ENCODE assay signal across 13 cellular contexts in the genomic region with DNA sequence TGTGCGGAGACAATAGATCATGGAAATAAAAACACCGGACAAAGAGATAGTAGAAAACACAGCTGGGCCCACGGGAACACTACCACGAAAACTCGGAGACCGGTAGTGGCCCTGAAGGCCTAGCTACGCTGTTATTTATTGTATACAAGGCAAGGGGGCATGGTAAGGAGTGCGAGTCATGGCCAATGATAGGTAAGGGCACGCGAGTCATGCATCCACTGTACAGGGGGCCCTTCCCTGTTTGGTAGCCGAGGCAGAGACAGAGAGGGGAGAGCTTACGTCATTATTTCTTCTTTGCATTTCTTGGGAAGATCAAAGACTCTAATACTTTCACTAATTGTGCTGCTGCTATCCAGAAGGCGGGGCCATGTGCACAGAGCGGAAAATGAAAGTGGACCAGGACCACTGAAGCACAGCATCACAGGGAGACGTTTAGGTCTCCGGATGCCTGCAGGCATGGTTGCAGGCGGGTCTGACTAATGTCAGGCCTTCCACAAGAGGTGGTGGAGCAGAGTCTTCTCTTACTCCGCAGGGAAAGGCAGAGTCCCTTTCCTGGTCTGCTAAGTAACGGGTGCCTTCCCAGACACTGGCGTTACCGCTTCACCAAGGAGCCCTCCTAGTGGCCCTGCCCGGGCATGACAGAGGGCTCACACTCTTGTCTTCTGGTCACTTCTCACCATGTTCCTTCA.
A peak's percentile ranks its signal among the peaks of the same experiment; 100 is the strongest.
DNase-seq lines count a peak whose midpoint lies in the region; ATAC-seq, FAIRE-seq and TF ChIP-seq lines count a peak whose summit lies in the region.
"Had no signal": no experiment of that assay in that cellular context is flagged by ENCODE, and none has a peak within 500 bp of the region (broad histone marks: within the 10 kb centered on the region; RNA-seq: fewer than 3 reads in every experiment).

No MANE protein-coding gene starts in this region.

- no peaks in the 10 kb centered on the region for H3K79me2 ChIP-seq in HepG2 (ENCODE audit: insufficient read depth, low read length)

- peak overlapping the region; percentile 71 for H2AFZ ChIP-seq in HepG2 (ENCODE audit: low read length)

- peaks cover 0 to 3% of the 10 kb centered on the region in 2 experiments; a peak in 1 of 5 replicates for H3K36me3 ChIP-seq in HepG2 (replicated peaks in 1 of 2; ENCODE audit: control insufficient read depth in 1 of 2, insufficient read depth in 2 of 2, low read length in 2 of 2)
- no peaks in the 10 kb centered on the region for H3K36me3 ChIP-seq in right lobe of liver
- H3K36me3 ChIP-seq in kidney epithelial cell (ENCODE audit: control insufficient read depth, insufficient read depth, low read length), result no peaks in the 10 kb centered on the region

- CTCF ChIA-PET in HepG2 (lab: Yijun Ruan, JAX; ENCODE audit: low intra/inter-chr PET ratio, low total read pairs), result interaction anchor here (1.4 kb wide), 1 partner anchor 9 kb away, joined by 3 read pairs; no protein-coding TSS in a partner anchor

- POLR2A ChIA-PET in HepG2 (lab: Yijun Ruan, JAX), result interaction anchor here (0.6 to 1.4 kb wide), 4 partner anchors 10 to 45 kb away, joined by 3 to 9 read pairs (median 5); no protein-coding TSS in a partner anchor

- no peaks in the 10 kb centered on the region for H4K20me1 ChIP-seq in HepG2 (ENCODE audit: insufficient read depth, low read length)

- TF ChIP-seq RAD21 in HepG2 (CRISPR knock-in tag; IDR thresholded peaks at IDR 0.05), result no peak

- TF ChIP-seq CTCF in HepG2 (CRISPR knock-in tag; IDR thresholded peaks at IDR 0.05) (peak; percentile 56), right lobe of liver (IDR thresholded peaks at IDR 0.05) (no peak), kidney epithelial cell (IDR thresholded peaks at IDR 0.05; ENCODE audit: insufficient read depth, low read length, poor library complexity, severe bottlenecking) (peak; percentile 49)

- H3K4me2 ChIP-seq in HepG2 (ENCODE audit: low read depth, low read length), result peak overlapping the region; percentile 92

- H3K4me3 ChIP-seq in HepG2 (replicated peaks in 1 of 3; ENCODE audit: insufficient read depth in 1 of 3, low read depth in 2 of 3, low read length in 3 of 3) (peak overlapping the region; percentile 51 to 69 (median 59)), right lobe of liver (no peak overlapping the region), kidney epithelial cell (ENCODE audit: low read depth, low read length) (no peak overlapping the region)

- no peak for DNase-seq in HepG2 (ENCODE audit: low spot score)
- DNase-seq in right lobe of liver, result no peak
- peak; percentile 35 for DNase-seq in T1000 (lab: John Stamatoyannopoulos, UW)
- DNase-seq in kidney epithelial cell (ENCODE audit: low read depth), result peak; percentile 43
- no peak for DNase-seq in COLO829 (ENCODE audit: low spot score)
- no peak for DNase-seq in erythroblast (lab: John Stamatoyannopoulos, UW)
- DNase-seq in frontal cortex (ENCODE audit: low spot score in 2 of 2), result no peak
- DNase-seq: aorta; C1 segment of cervical spinal cord; NCI-H526 treated with DMSO at 0.1 percent for 48 hours; stimulated activated naive CD8-positive, alpha-beta T cell treated with anti-CD3 and anti-CD28 coated beads, Interleukin-15, amount 100 ng/mL, for 72 hours; T-cell had no signal

- no peak for TF ChIP-seq EP300 in HepG2 (IDR thresholded peaks at IDR 0.05; ENCODE audit: low read depth in 2 of 2, low read length in 2 of 2)
- TF ChIP-seq EP300 in HepG2 (CRISPR knock-in tag; IDR thresholded peaks at IDR 0.05; ENCODE audit: borderline replicate concordance), result no peak

- H3K27ac ChIP-seq in HepG2 (ENCODE audit: extremely low read length, insufficient read depth, low read length), result no peak overlapping the region
- H3K27ac ChIP-seq in right lobe of liver, result no peak overlapping the region

- H3K9me3 ChIP-seq in HepG2 (ENCODE audit: low read length) (peaks cover 11% of the 10 kb centered on the region), right lobe of liver (no peaks in the 10 kb centered on the region)

- 22% methylated on average over 22 of the region's 22 CpGs for WGBS in HepG2 (ENCODE audit: low lambda C conversion rate)
- 78% methylated on average over 19 of the region's 22 CpGs for WGBS in right lobe of liver (ENCODE audit: insufficient coverage, low coverage, low lambda C conversion rate, missing lambda C conversion rate)

- FAIRE-seq in HepG2 (lab: Jason Lieb, UNC) (no peak), frontal cortex (lab: Jason Lieb, UNC) (no peak)

- TF ChIP-seq POLR2A in HepG2 (IDR thresholded peaks at IDR 0.05; ENCODE audit: insufficient read depth in 1 of 2, low read depth in 2 of 2, low read length in 2 of 2) (no peak), right lobe of liver (IDR thresholded peaks at IDR 0.05) (no peak), erythroblast (IDR thresholded peaks at IDR 0.05; ENCODE audit: low read length) (no peak)

- peaks cover 25% of the 10 kb centered on the region for H3K4me1 ChIP-seq in HepG2 (ENCODE audit: insufficient read depth, low read length)
- H3K4me1 ChIP-seq in right lobe of liver, result no peaks in the 10 kb centered on the region

- H3K27me3 ChIP-seq in HepG2 (ENCODE audit: control insufficient read depth in 1 of 2, insufficient read depth in 2 of 2, low read length in 2 of 2) (no peaks in the 10 kb centered on the region), right lobe of liver (no peaks in the 10 kb centered on the region), kidney epithelial cell (ENCODE audit: control insufficient read depth, insufficient read depth, low read length) (no peaks in the 10 kb centered on the region)

- intact Hi-C loops in HepG2 (cut with micrococcal nuclease; ENCODE audit: unreplicated experiment) (no loop called here), right lobe of liver (cut with DNase I) (no loop called here)

- BruUV-seq in HepG2 (replicated peaks; lab: Mats Ljungman, UMichigan), result no TSS peak

- in situ Hi-C loops in HepG2 (cut with HindIII; ENCODE audit: extremely low pct_ligation_motif_present, low pct_unique_long_range_greater_than_20kb), result no loop called here

- peak overlapping the region; percentile 54 for H3K9ac ChIP-seq in HepG2 (ENCODE audit: insufficient read depth, low read depth, low read length)

- ATAC-seq in HepG2, result peak; percentile 84
- no peak for ATAC-seq in right lobe of liver
- no peak for ATAC-seq in GM21717 (IDR thresholded peaks at IDR 0.05; ENCODE audit: unreplicated experiment)
- ATAC-seq: stimulated activated naive CD8-positive, alpha-beta T cell treated with anti-CD3 and anti-CD28 coated beads, Interleukin-15, amount 100 ng/mL, for 72 hours; T-cell had no signal

TF ChIP-seq in HepG2, 621 proteins besides CTCF, POLR2A, EP300 and RAD21 (continues in another document):
- 0 out of 2 replicates have a peak, but pooled peaks have one; percentile 53 for TF ChIP-seq KAT7 (CRISPR knock-in tag; IDR thresholded peaks at IDR 0.05; ENCODE audit: borderline replicate concordance)
- TF ChIP-seq, protein P1, sequence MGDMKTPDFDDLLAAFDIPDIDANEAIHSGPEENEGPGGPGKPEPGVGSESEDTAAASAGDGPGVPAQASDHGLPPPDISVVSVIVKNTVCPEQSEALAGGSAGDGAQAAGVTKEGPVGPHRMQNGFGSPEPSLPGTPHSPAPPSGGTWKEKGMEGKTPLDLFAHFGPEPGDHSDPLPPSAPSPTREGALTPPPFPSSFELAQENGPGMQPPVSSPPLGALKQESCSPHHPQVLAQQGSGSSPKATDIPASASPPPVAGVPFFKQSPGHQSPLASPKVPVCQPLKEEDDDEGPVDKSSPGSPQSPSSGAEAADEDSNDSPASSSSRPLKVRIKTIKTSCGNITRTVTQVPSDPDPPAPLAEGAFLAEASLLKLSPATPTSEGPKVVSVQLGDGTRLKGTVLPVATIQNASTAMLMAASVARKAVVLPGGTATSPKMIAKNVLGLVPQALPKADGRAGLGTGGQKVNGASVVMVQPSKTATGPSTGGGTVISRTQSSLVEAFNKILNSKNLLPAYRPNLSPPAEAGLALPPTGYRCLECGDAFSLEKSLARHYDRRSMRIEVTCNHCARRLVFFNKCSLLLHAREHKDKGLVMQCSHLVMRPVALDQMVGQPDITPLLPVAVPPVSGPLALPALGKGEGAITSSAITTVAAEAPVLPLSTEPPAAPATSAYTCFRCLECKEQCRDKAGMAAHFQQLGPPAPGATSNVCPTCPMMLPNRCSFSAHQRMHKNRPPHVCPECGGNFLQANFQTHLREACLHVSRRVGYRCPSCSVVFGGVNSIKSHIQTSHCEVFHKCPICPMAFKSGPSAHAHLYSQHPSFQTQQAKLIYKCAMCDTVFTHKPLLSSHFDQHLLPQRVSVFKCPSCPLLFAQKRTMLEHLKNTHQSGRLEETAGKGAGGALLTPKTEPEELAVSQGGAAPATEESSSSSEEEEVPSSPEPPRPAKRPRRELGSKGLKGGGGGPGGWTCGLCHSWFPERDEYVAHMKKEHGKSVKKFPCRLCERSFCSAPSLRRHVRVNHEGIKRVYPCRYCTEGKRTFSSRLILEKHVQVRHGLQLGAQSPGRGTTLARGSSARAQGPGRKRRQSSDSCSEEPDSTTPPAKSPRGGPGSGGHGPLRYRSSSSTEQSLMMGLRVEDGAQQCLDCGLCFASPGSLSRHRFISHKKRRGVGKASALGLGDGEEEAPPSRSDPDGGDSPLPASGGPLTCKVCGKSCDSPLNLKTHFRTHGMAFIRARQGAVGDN (CRISPR knock-in tag; IDR thresholded peaks at IDR 0.05), result peak; percentile 61
- TF ChIP-seq HOXD1 (CRISPR knock-in tag; IDR thresholded peaks at IDR 0.05), result no peak
- TF ChIP-seq ZKSCAN1 (IDR thresholded peaks at IDR 0.05; ENCODE audit: low read length), result no peak
- 0 out of 2 replicates have a peak, but pooled peaks have one; percentile 28 for TF ChIP-seq ZNF501 (CRISPR knock-in tag; IDR thresholded peaks at IDR 0.05)
- TF ChIP-seq, protein P2, sequence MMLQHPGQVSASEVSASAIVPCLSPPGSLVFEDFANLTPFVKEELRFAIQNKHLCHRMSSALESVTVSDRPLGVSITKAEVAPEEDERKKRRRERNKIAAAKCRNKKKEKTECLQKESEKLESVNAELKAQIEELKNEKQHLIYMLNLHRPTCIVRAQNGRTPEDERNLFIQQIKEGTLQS (CRISPR knock-in tag; IDR thresholded peaks at IDR 0.05), result no peak
- peak; percentile 41 for TF ChIP-seq IKZF4 (CRISPR knock-in tag; IDR thresholded peaks at IDR 0.05; ENCODE audit: borderline replicate concordance, low read depth, not compliant biosample characterization)
- TF ChIP-seq ZNF235 (CRISPR knock-in tag; IDR thresholded peaks at IDR 0.05; ENCODE audit: borderline replicate concordance), result no peak

Comparison
In these comparisons a context has a peak if more than half of its experiments do, and no peak if none do; other contexts are left out.
1. H3K4me3 ChIP-seq: peak in HepG2 (3 of 3); none in right lobe of liver (0 of 3) and kidney epithelial cell (single experiment).
2. CTCF ChIP-seq: peak in HepG2 (single experiment) and kidney epithelial cell (single experiment); none in right lobe of liver (0 of 4).
3. DNase-seq: peak in T1000 (single experiment) and kidney epithelial cell (single experiment); none in HepG2 (single experiment), right lobe of liver (0 of 3), COLO829 (single experiment), erythroblast (0 of 2) and frontal cortex (0 of 2).